Comparison of ENCODE assay signal across 8 cellular contexts in the genomic region with DNA sequence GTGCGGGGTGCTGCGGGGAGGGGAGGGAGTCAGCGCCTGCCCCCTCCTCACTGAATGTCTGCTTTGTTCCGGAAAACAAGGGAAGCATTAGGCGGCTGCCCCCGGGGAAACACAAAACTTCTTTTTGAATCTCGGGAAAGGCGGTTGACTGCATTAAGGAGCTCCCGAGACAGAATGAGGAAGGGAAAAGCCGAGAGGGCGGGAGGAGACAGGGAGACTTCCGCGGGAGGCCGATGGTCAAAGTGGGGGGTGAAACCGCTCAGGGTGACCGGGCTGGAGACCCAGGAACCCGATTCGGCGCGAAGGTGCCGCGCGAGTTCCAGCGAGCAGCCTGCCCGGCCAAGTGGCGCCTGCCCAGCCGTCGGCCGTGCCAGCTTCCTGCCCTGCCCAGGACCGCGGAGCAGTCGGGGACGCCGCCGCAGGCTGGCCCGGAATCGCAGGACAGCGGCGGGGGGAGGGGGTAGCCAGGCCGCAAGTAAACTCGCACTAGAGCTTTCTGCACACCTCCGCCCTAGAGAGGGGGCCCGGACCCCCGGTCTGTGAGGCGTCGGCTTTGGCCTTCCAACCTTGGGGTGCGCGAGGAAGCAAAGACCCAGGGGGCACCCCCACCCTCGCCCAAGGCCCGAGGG. TPM values are rescaled to one million over a fixed set of nuclear protein-coding genes. Genes with fewer than 3 reads are reported as not detected.
A peak's percentile ranks its signal among the peaks of the same experiment; 100 is the strongest.
DNase-seq lines count a peak whose midpoint lies in the region; ATAC-seq and TF ChIP-seq lines count a peak whose summit lies in the region.

No MANE protein-coding gene starts in this region.

- no peaks in the 10 kb centered on the region for H3K27me3 Mint-ChIP-seq in Caco-2 (ENCODE audit: insufficient read depth, unreplicated experiment)
- no peaks in the 10 kb centered on the region for H3K27me3 Mint-ChIP-seq in activated naive CD8-positive, alpha-beta T cell treated with anti-CD3 and anti-CD28 coated beads, Interleukin-2, amount 10 ng/mL, durations not matched to agents 7 days and 5 days

- POLR2A ChIA-PET in Caco-2 (lab: Charles Lee): interaction anchor here (1.2 kb wide), 1 partner anchor 147 kb away, joined by 4 read pairs; no protein-coding TSS in a partner anchor
- POLR2A ChIA-PET in activated naive CD8-positive, alpha-beta T cell treated with anti-CD3 and anti-CD28 coated beads, Interleukin-2, amount 10 ng/mL, durations not matched to agents 7 days and 5 days (lab: Charles Lee): interaction anchor here (0.7 to 4.7 kb wide), 8 partner anchors 12 to 298 kb away, joined by 3 to 35 read pairs (median 10); a partner anchor contains a TSS

- DNase-seq in Caco-2 (no peak), right atrium auricular region (ENCODE audit: low spot score) (no peak), putamen (ENCODE audit: low spot score) (peak; percentile 64), NCI-H2107 treated with DMSO at 0.1 percent for 48 hours (lab: John Stamatoyannopoulos, UW; ENCODE audit: unreplicated experiment) (no peak)
- DNase-seq in activated naive CD8-positive, alpha-beta T cell treated with anti-CD3 and anti-CD28 coated beads, Interleukin-2, amount 10 ng/mL, durations not matched to agents 7 days and 5 days: no peak

- H3K27ac ChIP-seq in right atrium auricular region: peak overlapping the region; percentile 74 to 82

- H3K4me3 ChIP-seq in Caco-2 (ENCODE audit: low read depth, low read length) (peak overlapping the region; percentile 41), right atrium auricular region (peak overlapping the region; percentile 34 to 52)

- H3K27ac Mint-ChIP-seq in Caco-2 (ENCODE audit: unreplicated experiment): no peak overlapping the region
- H3K27ac Mint-ChIP-seq in activated naive CD8-positive, alpha-beta T cell treated with anti-CD3 and anti-CD28 coated beads, Interleukin-2, amount 10 ng/mL, durations not matched to agents 7 days and 5 days: peak overlapping the region; percentile 67

- intact Hi-C loops in Caco-2 (cut with micrococcal nuclease; ENCODE audit: unreplicated experiment): loop anchor here (5.0 kb wide), 1 partner anchor 141 kb away; no protein-coding TSS in a partner anchor

- H3K4me1 ChIP-seq in Caco-2: 0 out of 2 replicates have a peak, but pooled peaks cover 4% of the 10 kb centered on the region
- H3K4me1 ChIP-seq in right atrium auricular region: peaks cover 0 to 78% of the 10 kb centered on the region in 2 donors

- ATAC-seq in HG03432 (IDR thresholded peaks at IDR 0.05; ENCODE audit: unreplicated experiment) (peak; percentile 18), GM19328 (IDR thresholded peaks at IDR 0.05; ENCODE audit: unreplicated experiment) (no peak), GM18511 (IDR thresholded peaks at IDR 0.05; ENCODE audit: unreplicated experiment) (no peak)
- no peak for ATAC-seq in activated naive CD8-positive, alpha-beta T cell treated with anti-CD3 and anti-CD28 coated beads, Interleukin-2, amount 10 ng/mL, durations not matched to agents 7 days and 5 days (ENCODE audit: low read depth)

- H3K36me3 ChIP-seq in Caco-2 (ENCODE audit: control insufficient read depth, insufficient read depth, low read length) (no peaks in the 10 kb centered on the region), right atrium auricular region (no peaks in the 10 kb centered on the region)

- H3K4me3 Mint-ChIP-seq in Caco-2 (ENCODE audit: unreplicated experiment): peak overlapping the region; percentile 79
- peak overlapping the region; percentile 85 for H3K4me3 Mint-ChIP-seq in activated naive CD8-positive, alpha-beta T cell treated with anti-CD3 and anti-CD28 coated beads, Interleukin-2, amount 10 ng/mL, durations not matched to agents 7 days and 5 days

- no peaks in the 10 kb centered on the region for H3K9me3 Mint-ChIP-seq in Caco-2 (ENCODE audit: unreplicated experiment)
- no peaks in the 10 kb centered on the region for H3K9me3 Mint-ChIP-seq in activated naive CD8-positive, alpha-beta T cell treated with anti-CD3 and anti-CD28 coated beads, Interleukin-2, amount 10 ng/mL, durations not matched to agents 7 days and 5 days

- BruUV-seq in Caco-2 (replicated peaks; lab: Mats Ljungman, UMichigan): no TSS peak

- TF ChIP-seq CTCF in Caco-2 (IDR thresholded peaks at IDR 0.05; ENCODE audit: insufficient read depth in 1 of 2, low read depth in 1 of 2, low read length in 1 of 2, severe bottlenecking in 1 of 2, unreplicated experiment in 1 of 2) (no peak), right atrium auricular region (IDR thresholded peaks at IDR 0.05) (no peak)

- no peaks in the 10 kb centered on the region for H3K4me1 Mint-ChIP-seq in Caco-2 (ENCODE audit: low read depth, unreplicated experiment)
- peaks cover 7% of the 10 kb centered on the region for H3K4me1 Mint-ChIP-seq in activated naive CD8-positive, alpha-beta T cell treated with anti-CD3 and anti-CD28 coated beads, Interleukin-2, amount 10 ng/mL, durations not matched to agents 7 days and 5 days

- H3K36me3 Mint-ChIP-seq in Caco-2 (ENCODE audit: insufficient read depth, unreplicated experiment): no peaks in the 10 kb centered on the region
- H3K36me3 Mint-ChIP-seq in activated naive CD8-positive, alpha-beta T cell treated with anti-CD3 and anti-CD28 coated beads, Interleukin-2, amount 10 ng/mL, durations not matched to agents 7 days and 5 days: no peaks in the 10 kb centered on the region

- H3K27me3 ChIP-seq in Caco-2 (replicated peaks; ENCODE audit: control insufficient read depth, insufficient read depth, low read length) (no peaks in the 10 kb centered on the region), right atrium auricular region (peaks cover 0 to 10% of the 10 kb centered on the region in 2 donors)

- CTCF ChIA-PET in Caco-2 (lab: Charles Lee): no interaction called here

- H3K9me3 ChIP-seq in Caco-2 (no peaks in the 10 kb centered on the region), right atrium auricular region (no peaks in the 10 kb centered on the region)

RNA-seq across cellular contexts. Expression of a gene that starts 55.1 kb away (rescaled TPM):
- total RNA-seq in Caco-2 (2022) (16.2 and 18.6 TPM in 2 replicates), right atrium auricular region (10 to 100 TPM; 24.3 to 37.1 TPM)
- total RNA-seq in activated naive CD8-positive, alpha-beta T cell treated with anti-CD3 and anti-CD28 coated beads, Interleukin-2, amount 10 ng/mL, durations not matched to agents 7 days and 5 days: 10 to 100 TPM; 44.7 to 46.4 TPM
